31 cellular contexts compared by ENCODE assay signal in the genomic region with DNA sequence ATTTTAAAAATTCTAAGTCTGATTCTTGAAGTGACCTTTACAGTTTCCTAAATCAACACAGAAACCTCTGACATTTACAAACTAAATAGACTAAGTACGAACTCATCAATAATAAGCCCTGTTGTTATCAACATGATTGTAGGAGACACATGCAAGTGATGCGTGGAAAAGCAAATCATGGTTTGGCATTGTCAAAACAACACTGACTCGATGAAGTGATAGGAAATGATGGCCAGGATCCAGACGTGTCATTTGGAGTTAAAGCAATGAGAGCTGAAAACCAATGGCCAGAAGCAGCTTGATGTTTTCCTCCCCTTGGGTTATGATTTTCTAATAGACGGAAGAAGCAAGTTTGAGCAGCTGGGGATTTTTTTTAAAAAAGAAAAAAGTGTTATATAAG.
"Had no signal": no experiment of that assay in that cellular context is flagged by ENCODE, and none has a peak within 500 bp of the region (broad histone marks: within the 10 kb centered on the region; RNA-seq: fewer than 3 reads in every experiment).

No MANE protein-coding gene starts in this region.

- H3K4me3 Mint-ChIP-seq: activated CD4-positive, alpha-beta memory T cell treated with anti-CD3 and anti-CD28 coated beads for 36 hours; activated CD4-positive, alpha-beta T cell treated with anti-CD3 and anti-CD28 coated beads, Interleukin-2, amount 10 ng/mL, durations not matched to agents 24 days and 14 days; activated naive CD8-positive, alpha-beta T cell treated with anti-CD3 and anti-CD28 coated beads, Interleukin-2, amount 50 U/mL, for 24 hours; activated T-cell treated with anti-CD3 and anti-CD28 coated beads, Interleukin-2, amount 50 U/mL, for 24 hours; central memory CD8-positive, alpha-beta T cell; nephron; stimulated activated effector memory CD8-positive, alpha-beta T cell treated with anti-CD3 and anti-CD28 coated beads, Interleukin-12 subunit alpha, Interleukin-12 subunit beta, amount 100 ng/mL, for 72 hours; stimulated activated naive CD8-positive, alpha-beta T cell treated with anti-CD3 and anti-CD28 coated beads, Interleukin-15, Interleukin-2, amounts not matched to agents 100 ng/mL and 50 ng/mL, for 24 hours; T-helper 2 cell treated with Interferon-gamma antibody and Interleukin-4, amounts not matched to agents 5 μg/mL and 100 μg/mL, for 36 hours had no signal

- ATAC-seq: activated naive CD8-positive, alpha-beta T cell treated with anti-CD3 and anti-CD28 coated beads, Interleukin-2, amount 50 U/mL, for 24 hours; foreskin keratinocyte; heart left ventricle; left colon; stimulated activated effector memory CD8-positive, alpha-beta T cell treated with anti-CD3 and anti-CD28 coated beads, Interleukin-12 subunit alpha, Interleukin-12 subunit beta, amount 100 ng/mL, for 72 hours had no signal

- H3K4me3 ChIP-seq: esophagus muscularis mucosa, heart left ventricle, prostate gland, sigmoid colon, thyroid gland, upper lobe of left lung, vagina had no signal

- H3K9me3 Mint-ChIP-seq: activated CD4-positive, alpha-beta memory T cell treated with anti-CD3 and anti-CD28 coated beads for 36 hours; activated CD4-positive, alpha-beta T cell treated with anti-CD3 and anti-CD28 coated beads, Interleukin-2, amount 10 ng/mL, durations not matched to agents 24 days and 14 days; activated naive CD8-positive, alpha-beta T cell treated with anti-CD3 and anti-CD28 coated beads, Interleukin-2, amount 50 U/mL, for 24 hours; activated T-cell treated with anti-CD3 and anti-CD28 coated beads, Interleukin-2, amount 50 U/mL, for 24 hours; central memory CD8-positive, alpha-beta T cell; immature natural killer cell; nephron; stimulated activated effector memory CD8-positive, alpha-beta T cell treated with anti-CD3 and anti-CD28 coated beads, Interleukin-12 subunit alpha, Interleukin-12 subunit beta, amount 100 ng/mL, for 72 hours; stimulated activated naive CD8-positive, alpha-beta T cell treated with anti-CD3 and anti-CD28 coated beads, Interleukin-15, Interleukin-2, amounts not matched to agents 100 ng/mL and 50 ng/mL, for 24 hours; T-helper 2 cell treated with Interferon-gamma antibody and Interleukin-4, amounts not matched to agents 5 μg/mL and 100 μg/mL, for 36 hours had no signal

- DNase-seq: activated CD4-positive, alpha-beta memory T cell treated with anti-CD3 and anti-CD28 coated beads for 36 hours; activated CD4-positive, alpha-beta T cell treated with anti-CD3 and anti-CD28 coated beads, Interleukin-2, amount 10 ng/mL, durations not matched to agents 24 days and 14 days; activated CD4-positive, CD25-positive, alpha-beta regulatory T cell treated with anti-CD3 and anti-CD28 coated beads, Interleukin-2, amount 50 U/mL, for 72 hours; activated CD8-positive, alpha-beta memory T cell treated with anti-CD3 and anti-CD28 coated beads, Interleukin-2, amount 50 U/mL, for 48 hours; activated gamma-delta T cell treated with Interleukin-2 at 50 U/mL for 16 hours; activated naive CD4-positive, alpha-beta T cell treated with anti-CD3 and anti-CD28 coated beads, Interleukin-2, amount 50 U/mL, for 16 hours; activated naive CD8-positive, alpha-beta T cell treated with anti-CD3 and anti-CD28 coated beads, Interleukin-2, amount 50 U/mL, for 24 hours; activated T-cell treated with anti-CD3 and anti-CD28 coated beads, Interleukin-2, amount 50 U/mL, for 24 hours; dermis blood vessel endothelial cell; effector CD4-positive, alpha-beta T cell; foreskin keratinocyte; heart left ventricle; hypothalamus; immature natural killer cell; kidney; left colon; mammary epithelial cell; sigmoid colon; small intestine; stimulated activated CD4-positive, alpha-beta T cell treated with anti-CD3 and anti-CD28 coated beads, Interleukin-4, amount 100 ng/mL, for 24 hours; thyroid gland; upper lobe of left lung had no signal

- H3K4me1 Mint-ChIP-seq: activated CD4-positive, alpha-beta T cell treated with anti-CD3 and anti-CD28 coated beads, Interleukin-2, amount 10 ng/mL, durations not matched to agents 24 days and 14 days; activated naive CD8-positive, alpha-beta T cell treated with anti-CD3 and anti-CD28 coated beads, Interleukin-2, amount 50 U/mL, for 24 hours; stimulated activated effector memory CD8-positive, alpha-beta T cell treated with anti-CD3 and anti-CD28 coated beads, Interleukin-12 subunit alpha, Interleukin-12 subunit beta, amount 100 ng/mL, for 72 hours had no signal

- H3K27me3 Mint-ChIP-seq: activated CD4-positive, alpha-beta memory T cell treated with anti-CD3 and anti-CD28 coated beads for 36 hours; activated CD4-positive, alpha-beta T cell treated with anti-CD3 and anti-CD28 coated beads, Interleukin-2, amount 10 ng/mL, durations not matched to agents 24 days and 14 days; activated naive CD8-positive, alpha-beta T cell treated with anti-CD3 and anti-CD28 coated beads, Interleukin-2, amount 50 U/mL, for 24 hours; activated T-cell treated with anti-CD3 and anti-CD28 coated beads, Interleukin-2, amount 50 U/mL, for 24 hours; central memory CD8-positive, alpha-beta T cell; stimulated activated naive CD8-positive, alpha-beta T cell treated with anti-CD3 and anti-CD28 coated beads, Interleukin-15, Interleukin-2, amounts not matched to agents 100 ng/mL and 50 ng/mL, for 24 hours had no signal

- H3K27ac ChIP-seq: esophagus muscularis mucosa, foreskin keratinocyte, heart left ventricle, neutrophil, prostate gland, sigmoid colon, thyroid gland, upper lobe of left lung, vagina had no signal

- H3K4me1 ChIP-seq: foreskin keratinocyte, heart left ventricle, prostate gland, vagina had no signal

- H3K27ac Mint-ChIP-seq: activated CD4-positive, alpha-beta memory T cell treated with anti-CD3 and anti-CD28 coated beads for 36 hours; activated CD4-positive, alpha-beta T cell treated with anti-CD3 and anti-CD28 coated beads, Interleukin-2, amount 10 ng/mL, durations not matched to agents 24 days and 14 days; activated naive CD8-positive, alpha-beta T cell treated with anti-CD3 and anti-CD28 coated beads, Interleukin-2, amount 50 U/mL, for 24 hours; activated T-cell treated with anti-CD3 and anti-CD28 coated beads, Interleukin-2, amount 50 U/mL, for 24 hours; nephron; stimulated activated naive CD8-positive, alpha-beta T cell treated with anti-CD3 and anti-CD28 coated beads, Interleukin-15, Interleukin-2, amounts not matched to agents 100 ng/mL and 50 ng/mL, for 24 hours; T-helper 2 cell treated with Interferon-gamma antibody and Interleukin-4, amounts not matched to agents 5 μg/mL and 100 μg/mL, for 36 hours had no signal

- H3K27me3 ChIP-seq: esophagus muscularis mucosa, foreskin keratinocyte, heart left ventricle, neutrophil, sigmoid colon, thyroid gland, upper lobe of left lung, vagina had no signal

- H3K36me3 ChIP-seq: prostate gland, thyroid gland had no signal

- H3K9me3 ChIP-seq: esophagus muscularis mucosa, heart left ventricle, neutrophil, prostate gland, sigmoid colon, thyroid gland, upper lobe of left lung, vagina had no signal
